In the genomic region with DNA sequence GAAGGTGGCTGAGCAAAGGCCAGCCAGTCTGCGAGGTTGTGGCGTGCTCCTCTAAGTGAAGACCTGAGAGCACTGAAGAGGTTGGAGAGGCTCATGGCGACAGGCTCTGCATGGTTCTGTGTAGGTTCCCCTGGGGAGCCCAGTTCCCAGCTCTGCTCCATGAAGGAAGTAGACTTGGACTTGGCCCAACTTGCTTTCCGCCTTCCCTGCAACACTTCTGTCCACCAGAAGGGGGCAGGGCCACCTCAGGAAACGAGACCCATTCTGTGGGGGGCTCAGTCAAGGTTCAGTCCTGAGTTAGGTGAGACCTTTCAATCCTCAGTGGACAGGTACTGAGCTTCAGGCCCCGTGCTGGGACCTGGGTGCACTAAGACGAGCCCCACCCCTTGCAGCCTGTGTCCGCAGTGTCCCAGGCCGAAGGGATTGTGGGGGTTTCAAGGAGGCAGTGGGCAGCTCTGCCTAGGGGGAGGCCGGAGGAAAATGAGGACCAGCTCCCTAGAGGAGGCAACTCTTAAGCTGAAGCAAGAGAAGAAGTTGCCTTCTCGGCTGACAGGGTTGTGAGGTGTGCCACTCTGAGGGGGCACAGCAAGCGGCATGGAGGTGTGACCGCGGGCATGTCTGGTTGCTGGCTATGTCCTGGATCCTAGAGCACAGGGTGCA, we compare ENCODE assay signal across 2 cellular contexts.
TF ChIP-seq lines count a peak whose summit lies in the region.

No MANE protein-coding gene starts in this region.

TF ChIP-seq in HCT116, 20 proteins besides CTCF, POLR2A, EP300 and RAD21 (continued from another document):
- TF ChIP-seq ZBTB33 (IDR thresholded peaks at IDR 0.05; ENCODE audit: extremely low read depth, insufficient replicate concordance, low read length) = no peak
- TF ChIP-seq YY1 (IDR thresholded peaks at IDR 0.05; ENCODE audit: extremely low read depth, insufficient replicate concordance, low read depth, low read length) = no peak
- TF ChIP-seq EZH2 (IDR thresholded peaks at IDR 0.05) = no peak
- TF ChIP-seq, protein P1, sequence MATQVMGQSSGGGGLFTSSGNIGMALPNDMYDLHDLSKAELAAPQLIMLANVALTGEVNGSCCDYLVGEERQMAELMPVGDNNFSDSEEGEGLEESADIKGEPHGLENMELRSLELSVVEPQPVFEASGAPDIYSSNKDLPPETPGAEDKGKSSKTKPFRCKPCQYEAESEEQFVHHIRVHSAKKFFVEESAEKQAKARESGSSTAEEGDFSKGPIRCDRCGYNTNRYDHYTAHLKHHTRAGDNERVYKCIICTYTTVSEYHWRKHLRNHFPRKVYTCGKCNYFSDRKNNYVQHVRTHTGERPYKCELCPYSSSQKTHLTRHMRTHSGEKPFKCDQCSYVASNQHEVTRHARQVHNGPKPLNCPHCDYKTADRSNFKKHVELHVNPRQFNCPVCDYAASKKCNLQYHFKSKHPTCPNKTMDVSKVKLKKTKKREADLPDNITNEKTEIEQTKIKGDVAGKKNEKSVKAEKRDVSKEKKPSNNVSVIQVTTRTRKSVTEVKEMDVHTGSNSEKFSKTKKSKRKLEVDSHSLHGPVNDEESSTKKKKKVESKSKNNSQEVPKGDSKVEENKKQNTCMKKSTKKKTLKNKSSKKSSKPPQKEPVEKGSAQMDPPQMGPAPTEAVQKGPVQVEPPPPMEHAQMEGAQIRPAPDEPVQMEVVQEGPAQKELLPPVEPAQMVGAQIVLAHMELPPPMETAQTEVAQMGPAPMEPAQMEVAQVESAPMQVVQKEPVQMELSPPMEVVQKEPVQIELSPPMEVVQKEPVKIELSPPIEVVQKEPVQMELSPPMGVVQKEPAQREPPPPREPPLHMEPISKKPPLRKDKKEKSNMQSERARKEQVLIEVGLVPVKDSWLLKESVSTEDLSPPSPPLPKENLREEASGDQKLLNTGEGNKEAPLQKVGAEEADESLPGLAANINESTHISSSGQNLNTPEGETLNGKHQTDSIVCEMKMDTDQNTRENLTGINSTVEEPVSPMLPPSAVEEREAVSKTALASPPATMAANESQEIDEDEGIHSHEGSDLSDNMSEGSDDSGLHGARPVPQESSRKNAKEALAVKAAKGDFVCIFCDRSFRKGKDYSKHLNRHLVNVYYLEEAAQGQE (IDR thresholded peaks at IDR 0.05; ENCODE audit: low read depth) = no peak
- no peak for TF ChIP-seq EZH2phosphoT487 (IDR thresholded peaks at IDR 0.05; ENCODE audit: borderline replicate concordance)
- no peak for TF ChIP-seq TCF7L2 (IDR thresholded peaks at IDR 0.05; ENCODE audit: borderline replicate concordance, extremely low read depth, insufficient read depth, insufficient read length)
TF ChIP-seq in HCT116: peak in this region for 0.

TF ChIP-seq in liver, 16 proteins besides CTCF, POLR2A, EP300 and RAD21 (continued from another document):
- TF ChIP-seq, protein P1 (IDR thresholded peaks at IDR 0.05) = no peak
- TF ChIP-seq EGR1 (IDR thresholded peaks at IDR 0.05; ENCODE audit: low read depth in 2 of 2) = no peak
- no peak for TF ChIP-seq ZBTB33 (IDR thresholded peaks at IDR 0.05)
- TF ChIP-seq FOXA1 (IDR thresholded peaks at IDR 0.05) = no peak
- TF ChIP-seq HNF4G (IDR thresholded peaks at IDR 0.05) = no peak
- no peak for TF ChIP-seq HNF4A (conservative IDR thresholded peaks at IDR 0.05)
